ENCODE assay signal across 12 cellular contexts in genomic region chr7:114943530-114943929, GRCh38.
"Had no signal": no experiment of that assay in that cellular context is flagged by ENCODE, and none has a peak within 500 bp of the region (broad histone marks: within the 10 kb centered on the region; RNA-seq: fewer than 3 reads in every experiment).

No MANE protein-coding gene starts in this region.

- H3K27ac ChIP-seq: parathyroid adenoma had no signal

- H3K36me3 ChIP-seq: ascending aorta had no signal

- H3K4me3 Mint-ChIP-seq: activated T-cell treated with anti-CD3 and anti-CD28 coated beads, Interleukin-2, amount 50 U/mL, for 24 hours had no signal

- H2AFZ ChIP-seq: parathyroid adenoma had no signal

- H3K27me3 ChIP-seq: ascending aorta, heart right ventricle, upper lobe of left lung had no signal

- H3K9me3 ChIP-seq: ascending aorta, heart right ventricle, left ventricle myocardium inferior, upper lobe of left lung had no signal

- H3K79me2 ChIP-seq: parathyroid adenoma had no signal

- H3K4me3 ChIP-seq: ascending aorta, heart right ventricle, left ventricle myocardium inferior, upper lobe of left lung had no signal

- H3K4me1 ChIP-seq: parathyroid adenoma had no signal

- H3K9me3 Mint-ChIP-seq: activated T-cell treated with anti-CD3 and anti-CD28 coated beads, Interleukin-2, amount 50 U/mL, for 24 hours had no signal

- H3K27me3 Mint-ChIP-seq: activated T-cell treated with anti-CD3 and anti-CD28 coated beads, Interleukin-2, amount 50 U/mL, for 24 hours had no signal

- DNase-seq: activated CD4-positive, alpha-beta T cell treated with anti-CD3 and anti-CD28 coated beads for 1 hour; activated gamma-delta T cell treated with Interleukin-2 at 50 U/mL for 16 hours; activated T-cell treated with anti-CD3 and anti-CD28 coated beads, Interleukin-2, amount 50 U/mL, for 24 hours; heart right ventricle; left ventricle myocardium inferior; mesendoderm; SHP77 treated with DMSO at 0.1 percent for 48 hours; small intestine; stimulated activated naive CD4-positive, alpha-beta T cell; upper lobe of left lung had no signal

- ATAC-seq: heart right ventricle had no signal

- H3K9ac ChIP-seq: parathyroid adenoma had no signal
